Comparison of ENCODE assay signal across 8 cellular contexts in the genomic region with DNA sequence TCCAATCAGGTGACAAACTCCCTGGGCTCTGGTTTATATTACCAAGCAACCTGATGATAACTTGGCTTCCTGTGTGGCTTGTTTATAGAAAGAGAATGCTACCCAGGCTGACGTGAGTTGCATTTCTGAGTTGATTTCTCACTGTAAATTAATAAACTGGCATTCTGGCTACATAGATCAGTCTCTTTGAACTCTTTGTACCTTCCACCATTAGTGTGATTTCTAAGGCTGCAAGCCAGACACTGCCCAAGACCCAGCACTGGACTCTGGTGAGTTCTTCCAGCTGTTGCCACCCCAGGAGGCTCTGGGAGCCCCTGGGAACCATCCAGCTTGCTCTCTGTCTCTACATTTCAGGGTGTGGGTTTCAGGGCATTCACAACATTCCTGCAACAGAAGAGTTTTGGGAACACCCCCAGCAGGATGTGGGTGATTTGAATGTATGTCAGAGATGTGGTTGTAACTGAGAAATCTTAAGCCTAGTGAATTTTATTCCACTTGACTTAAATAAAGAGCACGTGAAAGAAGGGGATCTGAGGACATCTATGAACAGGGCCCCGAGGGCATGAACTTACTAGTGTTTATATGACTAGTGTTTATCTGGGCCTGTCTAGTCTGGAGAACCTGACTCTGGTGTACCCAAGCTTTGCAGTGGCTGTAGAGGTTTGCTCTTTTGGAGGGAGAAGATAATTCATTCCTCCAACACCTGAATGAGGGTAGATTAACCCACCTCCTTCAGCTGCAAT. TPM values are rescaled to one million over a fixed set of nuclear protein-coding genes. Genes with fewer than 3 reads are reported as not detected.
A peak's percentile ranks its signal among the peaks of the same experiment; 100 is the strongest.
DNase-seq lines count a peak whose midpoint lies in the region; ATAC-seq, FAIRE-seq and TF ChIP-seq lines count a peak whose summit lies in the region.

No MANE protein-coding gene starts in this region.

- POLR2A ChIA-PET in A549 (lab: Yijun Ruan, JAX) = no interaction called here

- CTCF ChIA-PET in A549 (lab: Yijun Ruan, JAX) = interaction anchor here (1.0 to 20.4 kb wide), 7 partner anchors 8 to 678 kb away, joined by 3 to 169 read pairs (median 5); no protein-coding TSS in a partner anchor

- peak; percentile 54 for FAIRE-seq in A549 (lab: Jason Lieb, UNC)

- intact Hi-C loops in posterior cingulate gyrus (cut with DNase I) = loop anchor here (5.0 kb wide), 2 partner anchors 72 to 677 kb away; a partner anchor contains a TSS

- TF ChIP-seq EP300 in A549 (IDR thresholded peaks at IDR 0.05) = no peak

- TF ChIP-seq CTCF in A549 (IDR thresholded peaks at IDR 0.05) (no peak), GM13977 (IDR thresholded peaks at IDR 0.05; ENCODE audit: extremely low read depth, insufficient read depth, missing control alignments) (no peak), foreskin fibroblast (IDR thresholded peaks at IDR 0.05; ENCODE audit: low read depth, low read length) (no peak)

- DNase-seq in A549 (ENCODE audit: low read depth in 1 of 2, low spot score in 1 of 2) (peak; percentile 56 to 64), GM13977 (ENCODE audit: low spot score) (peak; percentile 28), T-helper 22 cell (ENCODE audit: low read depth) (peak; percentile 19), foreskin fibroblast (peak; percentile 34 to 54), posterior cingulate gyrus (no peak), NCI-H774 (lab: John Stamatoyannopoulos, UW) (no peak), NCI-H82 treated with DMSO at 0.1 percent for 48 hours (lab: John Stamatoyannopoulos, UW; ENCODE audit: unreplicated experiment) (no peak), cortex of kidney (lab: John Stamatoyannopoulos, UW) (no peak)

- H3K9me3 ChIP-seq in A549 = no peaks in the 10 kb centered on the region

- 0 out of 3 replicates have a peak overlapping the region, but pooled peaks have one; percentile 0 for H3K4me2 ChIP-seq in A549

- ATAC-seq in A549 = no peak

- in situ Hi-C loops in GM13977 (cut with MboI; ENCODE audit: low pct_unique_long_range_greater_than_20kb, low sequenced_read_pairs, unreplicated experiment) = no loop called here

- no peak overlapping the region for H3K4me3 ChIP-seq in A549
- H3K4me3 ChIP-seq in foreskin fibroblast (ENCODE audit: low read depth in 1 of 2, low read length in 2 of 2) = no peak overlapping the region

- no peak for TF ChIP-seq RAD21 in A549 (conservative IDR thresholded peaks at IDR 0.05 in 1 of 2, IDR thresholded peaks at IDR 0.05 in 1 of 2)

- 33% methylated on average over 3 of the region's 3 CpGs for WGBS in A549 (ENCODE audit: missing lambda C conversion rate)

- no peak overlapping the region for H3K27ac ChIP-seq in A549

- H3K4me1 ChIP-seq in A549 = peaks cover 20% of the 10 kb centered on the region; the same call in 2 of the 3 replicates

- no peak for TF ChIP-seq POLR2A in A549 (IDR thresholded peaks at IDR 0.05; ENCODE audit: low read length)

TF ChIP-seq in A549, 52 proteins besides CTCF, POLR2A, EP300 and RAD21:
- no peak for TF ChIP-seq CHD4 (IDR thresholded peaks at IDR 0.05; ENCODE audit: borderline replicate concordance)
- TF ChIP-seq HEYL (CRISPR knock-in tag; IDR thresholded peaks at IDR 0.05) = 0 out of 2 replicates have a peak, but pooled peaks have one; percentile 29
- TF ChIP-seq, protein P1, sequence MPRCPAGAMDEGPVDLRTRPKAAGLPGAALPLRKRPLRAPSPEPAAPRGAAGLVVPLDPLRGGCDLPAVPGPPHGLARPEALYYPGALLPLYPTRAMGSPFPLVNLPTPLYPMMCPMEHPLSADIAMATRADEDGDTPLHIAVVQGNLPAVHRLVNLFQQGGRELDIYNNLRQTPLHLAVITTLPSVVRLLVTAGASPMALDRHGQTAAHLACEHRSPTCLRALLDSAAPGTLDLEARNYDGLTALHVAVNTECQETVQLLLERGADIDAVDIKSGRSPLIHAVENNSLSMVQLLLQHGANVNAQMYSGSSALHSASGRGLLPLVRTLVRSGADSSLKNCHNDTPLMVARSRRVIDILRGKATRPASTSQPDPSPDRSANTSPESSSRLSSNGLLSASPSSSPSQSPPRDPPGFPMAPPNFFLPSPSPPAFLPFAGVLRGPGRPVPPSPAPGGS (IDR thresholded peaks at IDR 0.05) = no peak
- no peak for TF ChIP-seq TFCP2L1 (CRISPR knock-in tag; IDR thresholded peaks at IDR 0.05)
- no peak for TF ChIP-seq FOSL2 (IDR thresholded peaks at IDR 0.05)
- peak; percentile 64 for TF ChIP-seq FOSL2 (CRISPR knock-in tag; IDR thresholded peaks at IDR 0.05)
TF ChIP-seq in A549: peak in this region for 2.

RNA-seq across cellular contexts. Expression of a gene that starts 30.3 kb away (rescaled TPM):
- 2.4 and 2.6 TPM in 2 replicates for polyA plus RNA-seq in A549 (2011; rRNA removed)
- polyA plus RNA-seq in A549 (2012; cell fraction: cytosol; rRNA removed) = 0.98 and 1.2 TPM in 2 replicates
- 1.0 and 1.2 TPM in 2 replicates for polyA plus RNA-seq in A549 (2012; cell fraction: nucleus; rRNA removed)
- polyA plus RNA-seq in A549 (2017; fragmentation: RNase III; extraction: RNeasy Plus Mini Kit Qiagen cat#74134 plus additional on column Dnase treatment) = 0.36 to 0.43 TPM (median 0.36 TPM) in 3 replicates
- 3.1 and 4.4 TPM in 2 replicates for polyA minus RNA-seq in A549 (2011; rRNA and poly(A)+ RNA removed)

Comparison
In these comparisons a context has a peak if more than half of its experiments do, and no peak if none do; other contexts are left out.
1. DNase-seq: peak in A549 (2 of 2), GM13977 (single experiment), T-helper 22 cell (single experiment) and foreskin fibroblast (2 of 2); none in posterior cingulate gyrus (0 of 10), NCI-H774 (single experiment), NCI-H82 treated with DMSO at 0.1 percent for 48 hours (single experiment) and cortex of kidney (single experiment).